ENCODE assay signal across 8 cellular contexts in the genomic region with DNA sequence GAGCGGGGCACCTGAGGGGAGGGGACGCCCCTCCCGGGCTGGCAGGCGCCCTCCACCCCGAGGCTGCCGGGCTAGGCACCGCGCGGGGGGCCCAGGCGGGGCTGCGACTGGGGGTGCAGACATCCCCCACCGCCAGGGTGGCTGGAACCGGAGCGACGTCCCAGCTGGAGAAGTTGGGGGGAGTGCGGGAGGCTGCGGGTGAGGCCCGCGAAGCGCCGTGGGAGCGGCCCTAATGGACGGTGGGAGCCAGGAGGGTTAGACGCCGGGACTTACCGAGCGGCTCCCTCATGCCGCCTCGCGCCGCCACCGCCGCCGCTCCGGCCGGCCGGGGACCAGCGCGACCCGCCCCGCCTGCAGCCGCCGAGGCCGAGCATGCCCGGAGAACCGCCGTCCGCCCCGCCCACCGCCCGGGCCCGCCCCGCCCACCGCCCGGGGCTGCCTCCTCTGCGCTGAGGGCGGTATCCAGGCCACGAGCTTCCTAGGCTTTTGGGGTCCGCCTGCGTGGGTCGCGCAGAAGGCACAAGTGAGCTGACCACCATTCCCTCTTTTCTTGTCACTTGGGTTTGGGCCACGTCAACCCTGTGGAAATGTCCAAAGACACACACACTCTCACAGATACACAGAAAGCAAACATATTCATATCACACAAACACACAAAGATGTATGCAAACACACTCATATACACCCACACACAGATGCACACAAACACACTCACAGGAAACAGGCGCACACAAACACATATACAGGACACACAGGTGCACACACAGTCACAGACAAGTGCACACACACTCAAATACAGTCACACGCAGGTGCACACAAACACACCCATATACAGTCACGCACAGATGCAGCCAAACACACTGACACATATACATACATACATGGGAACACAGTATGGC. TPM values are rescaled to one million over a fixed set of nuclear protein-coding genes. Genes with fewer than 3 reads are reported as not detected.
DNase-seq lines count a peak whose midpoint lies in the region; ATAC-seq and TF ChIP-seq lines count a peak whose summit lies in the region.

A gene with protein sequence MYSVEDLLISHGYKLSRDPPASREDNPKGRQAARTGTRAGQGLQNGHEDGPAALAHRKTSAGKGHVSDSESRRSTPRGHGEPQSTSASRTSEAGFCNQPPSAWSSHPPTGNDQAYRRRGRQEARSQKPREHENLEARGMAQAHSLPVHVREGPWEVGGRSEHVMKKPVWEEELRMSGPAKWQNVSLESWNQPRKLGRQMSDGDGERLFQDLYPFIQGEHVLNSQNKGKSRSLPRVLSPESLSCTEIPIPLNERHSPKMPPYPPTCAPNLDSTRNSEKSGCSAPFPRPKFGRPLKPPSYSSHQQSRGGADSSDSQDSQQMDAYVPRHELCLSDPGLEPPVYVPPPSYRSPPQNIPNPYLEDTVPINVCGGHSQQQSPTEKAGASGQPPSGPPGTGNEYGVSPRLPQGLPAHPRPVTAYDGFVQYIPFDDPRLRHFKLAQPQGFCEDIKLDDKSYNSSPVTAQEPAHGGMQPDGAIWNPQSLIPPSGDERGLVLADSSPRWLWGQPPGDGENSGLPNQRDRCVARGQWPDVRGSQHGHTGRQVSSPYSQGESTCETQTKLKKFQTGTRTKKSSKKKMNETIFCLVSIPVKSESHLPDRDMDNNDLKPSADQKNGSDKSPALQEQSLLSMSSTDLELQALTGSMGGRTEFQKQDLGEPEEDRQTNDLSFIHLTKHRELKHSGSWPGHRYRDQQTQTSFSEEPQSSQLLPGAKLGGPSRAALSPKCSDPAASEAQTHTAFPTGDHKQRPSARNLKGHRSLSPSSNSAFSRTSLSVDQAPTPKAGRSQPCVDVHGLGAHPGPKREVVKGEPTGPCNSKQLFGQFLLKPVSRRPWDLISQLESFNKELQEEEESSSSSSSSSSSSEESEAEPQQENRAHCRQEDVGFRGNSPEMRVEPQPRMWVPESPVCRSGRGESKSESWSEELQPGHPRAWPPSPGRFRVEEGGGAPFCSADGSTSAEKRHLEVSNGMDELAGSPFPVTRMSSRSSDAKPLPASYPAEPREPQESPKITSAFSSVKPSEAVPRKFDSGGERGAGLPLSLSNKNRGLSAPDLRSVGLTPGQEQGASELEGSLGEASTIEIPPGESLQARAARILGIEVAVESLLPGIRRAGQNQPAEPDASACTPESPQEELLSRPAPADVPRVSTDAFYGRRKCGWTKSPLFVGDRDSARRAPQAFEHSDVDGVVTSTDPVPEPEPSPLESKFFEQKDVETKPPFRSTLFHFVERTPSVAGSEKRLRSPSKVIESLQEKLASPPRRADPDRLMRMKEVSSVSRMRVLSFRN (N-terminal part only) (minus strand): TSS at position 378 of the 899 bp plus-strand sequence. CDS start 11,774 bp downstream, outside the sequence.

- ATAC-seq in GM18861 (IDR thresholded peaks at IDR 0.05; ENCODE audit: unreplicated experiment): no peak

- H3K4me3 ChIP-seq in AG04450 (ENCODE audit: low read depth, low read length) (peak within 1 kb of the TSS; percentile 85), mononuclear cell (ENCODE audit: low read length) (peak within 1 kb of the TSS; percentile 19)

- TF ChIP-seq POLR2A in erythroblast (IDR thresholded peaks at IDR 0.05; ENCODE audit: low read length): no peak

- peak within 1 kb of the TSS; percentile 57 for H3K27ac ChIP-seq in AG04450 (ENCODE audit: low read depth, low read length)

- H3K27me3 ChIP-seq in AG04450 (ENCODE audit: control insufficient read depth, insufficient read depth, low read length) (no peaks in the 10 kb centered on the region), mononuclear cell (ENCODE audit: insufficient read depth, low read length) (peaks cover 57% of the 10 kb centered on the region)

- TF ChIP-seq CTCF in AG04450 (IDR thresholded peaks at IDR 0.05; ENCODE audit: low read depth, low read length) (no peak), GM20000 (IDR thresholded peaks at IDR 0.05; ENCODE audit: extremely low read depth, missing control alignments) (no peak)

- POLR2A ChIA-PET in AG04450 (lab: Yijun Ruan, JAX): interaction anchor here (1.6 kb wide), 1 partner anchor 118 kb away, joined by 4 read pairs; no protein-coding TSS in a partner anchor

- H3K4me1 ChIP-seq in mononuclear cell (ENCODE audit: insufficient read depth, low read length): peaks cover 9% of the 10 kb centered on the region

- DNase-seq in AG04450 (ENCODE audit: low read depth, low spot score) (no peak), GM20000 (ENCODE audit: low spot score) (peak; percentile 77), NCI-H460 (ENCODE audit: extremely low read depth, low read depth) (peak; percentile 39), activated T-cell treated with anti-CD3 and anti-CD28 coated beads for 4 hours (peak; percentile 35), erythroblast (lab: John Stamatoyannopoulos, UW) (peak; percentile 32 to 43)
- peak; percentile 73 for DNase-seq in stimulated activated CD8-positive, alpha-beta memory T cell treated with anti-CD3 and anti-CD28 coated beads, Interleukin-4, amount 100 ng/mL, for 48 hours

- CTCF ChIA-PET in AG04450 (lab: Charles Lee): no interaction called here

- H3K9me3 ChIP-seq in AG04450 (ENCODE audit: control insufficient read depth, insufficient read depth, low read length): no peaks in the 10 kb centered on the region
- no peaks in the 10 kb centered on the region for H3K9me3 ChIP-seq in mononuclear cell (ENCODE audit: low read depth, low read length)

RNA-seq across cellular contexts. Expression of the gene that starts here (rescaled TPM):
- polyA plus RNA-seq in AG04450 (2011; rRNA removed): 38.3 and 41.2 TPM in 2 replicates
- 74.2 and 76.4 TPM in 2 replicates for polyA minus RNA-seq in AG04450 (2011; rRNA and poly(A)+ RNA removed)
- total RNA-seq in NCI-H460 (2014; rRNA removed; shearing (Covaris generic)): 16.0 and 19.1 TPM in 2 replicates
- polyA plus RNA-seq in NCI-H460 (2014; cell fraction: nucleus; rRNA removed): 2.8 and 3.4 TPM in 2 replicates
- total RNA-seq in mononuclear cell: 0.10 TPM

Comparison
In these comparisons a context has a peak if more than half of its experiments do, and no peak if none do; other contexts are left out.
1. RNA of the gene that starts here (total RNA-seq): 16.0 to 19.1 TPM in NCI-H460; 0.10 TPM in mononuclear cell (single experiment); every median in the first group is over 10 times any median in the second.